ENCODE assay signal across 8 cellular contexts in the genomic region with DNA sequence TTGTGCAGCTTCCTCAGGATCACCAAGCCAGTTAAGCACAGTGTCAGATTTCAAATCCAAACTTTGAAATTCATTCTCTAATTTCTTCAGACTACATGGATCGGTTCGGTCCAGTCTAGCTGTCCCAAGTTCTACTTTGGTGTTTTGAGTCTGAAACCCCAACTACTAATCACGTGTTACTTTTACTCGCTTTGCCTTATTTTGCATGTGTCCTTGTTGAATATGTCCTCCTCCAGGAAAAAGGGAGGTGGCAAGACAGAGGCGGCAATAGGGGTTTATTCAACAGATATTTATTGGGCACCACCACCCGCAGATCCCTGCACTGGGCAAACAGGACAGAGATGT. TPM values are rescaled to one million over a fixed set of nuclear protein-coding genes. Genes with fewer than 3 reads are reported as not detected.
A peak's percentile ranks its signal among the peaks of the same experiment; 100 is the strongest.
DNase-seq lines count a peak whose midpoint lies in the region; ATAC-seq and TF ChIP-seq lines count a peak whose summit lies in the region.

No MANE protein-coding gene starts in this region.

- H3K4me2 ChIP-seq in OCI-LY7 (ENCODE audit: low read length) (peak overlapping the region; percentile 46; the same call in 1 of the 2 replicates), osteoblast (ENCODE audit: insufficient read depth, low read length) (peak overlapping the region; percentile 90)

- TF ChIP-seq CTCF in Caco-2 (IDR thresholded peaks at IDR 0.05; ENCODE audit: insufficient read depth in 1 of 2, low read depth in 1 of 2, low read length in 1 of 2, severe bottlenecking in 1 of 2, unreplicated experiment in 1 of 2), result no peak
- TF ChIP-seq CTCF in OCI-LY7 (conservative IDR thresholded peaks at IDR 0.05; ENCODE audit: low read length), result no peak
- no peak for TF ChIP-seq CTCF in endodermal cell (conservative IDR thresholded peaks at IDR 0.05)
- no peak for TF ChIP-seq CTCF in osteoblast (IDR thresholded peaks at IDR 0.05; ENCODE audit: extremely low read depth, low read depth, low read length)

- no peaks in the 10 kb centered on the region for H3K36me3 Mint-ChIP-seq in Caco-2 (ENCODE audit: insufficient read depth, unreplicated experiment)
- no peaks in the 10 kb centered on the region for H3K36me3 Mint-ChIP-seq in endodermal cell (ENCODE audit: low read depth)

- H3K36me3 ChIP-seq in Caco-2 (ENCODE audit: control insufficient read depth, insufficient read depth, low read length), result no peaks in the 10 kb centered on the region
- H3K36me3 ChIP-seq in OCI-LY7 (ENCODE audit: insufficient read depth, low read length), result no peaks in the 10 kb centered on the region
- no peaks in the 10 kb centered on the region for H3K36me3 ChIP-seq in endodermal cell (ENCODE audit: control insufficient read depth, insufficient read depth, low read length)
- no peaks in the 10 kb centered on the region for H3K36me3 ChIP-seq in osteoblast (ENCODE audit: insufficient read depth, low read length)

- H3K27me3 Mint-ChIP-seq in Caco-2 (ENCODE audit: insufficient read depth, unreplicated experiment) (no peaks in the 10 kb centered on the region), endodermal cell (ENCODE audit: insufficient read depth) (peaks cover 23% of the 10 kb centered on the region)

- peak overlapping the region; percentile 58 for H3K4me3 ChIP-seq in Caco-2 (ENCODE audit: low read depth, low read length)
- H3K4me3 ChIP-seq in OCI-LY7 (ENCODE audit: low read depth, low read length, poor library complexity, severe bottlenecking), result no peak overlapping the region
- peak overlapping the region; percentile 88 for H3K4me3 ChIP-seq in endodermal cell (ENCODE audit: low read length)
- H3K4me3 ChIP-seq in osteoblast (ENCODE audit: insufficient read depth, low read length), result peak overlapping the region; percentile 73

- intact Hi-C loops in Caco-2 (cut with micrococcal nuclease; ENCODE audit: unreplicated experiment), result no loop called here
- intact Hi-C loops in OCI-LY7 (cut with micrococcal nuclease; ENCODE audit: unreplicated experiment), result no loop called here

- H3K27me3 ChIP-seq in Caco-2 (replicated peaks; ENCODE audit: control insufficient read depth, insufficient read depth, low read length) (no peaks in the 10 kb centered on the region), endodermal cell (ENCODE audit: control insufficient read depth, insufficient read depth, low read length, poor library complexity, severe bottlenecking) (peaks cover 4% of the 10 kb centered on the region), osteoblast (ENCODE audit: insufficient read depth, low read length) (no peaks in the 10 kb centered on the region)

- H4K20me1 ChIP-seq in OCI-LY7 (ENCODE audit: insufficient read depth, low read length) (no peaks in the 10 kb centered on the region), osteoblast (ENCODE audit: insufficient read depth, low read length) (no peaks in the 10 kb centered on the region)

- H3K4me1 ChIP-seq in Caco-2 (peaks cover 4% of the 10 kb centered on the region; the same call in 1 of the 2 replicates), OCI-LY7 (ENCODE audit: insufficient read depth, low read length, poor library complexity, severe bottlenecking) (no peaks in the 10 kb centered on the region), endodermal cell (ENCODE audit: control insufficient read depth, insufficient read depth, low read length) (no peaks in the 10 kb centered on the region), osteoblast (ENCODE audit: insufficient read depth, low read length) (peaks cover 45% of the 10 kb centered on the region)

- H3K79me2 ChIP-seq in OCI-LY7 (ENCODE audit: insufficient read depth, low read depth, low read length) (no peaks in the 10 kb centered on the region), osteoblast (ENCODE audit: insufficient read depth, low read length) (no peaks in the 10 kb centered on the region)

- no peak for DNase-seq in Caco-2
- no peak for DNase-seq in OCI-LY7 (ENCODE audit: low spot score)
- no peak for DNase-seq in endodermal cell
- peak; percentile 83 for DNase-seq in osteoblast (ENCODE audit: insufficient read length, low spot score, missing footprints)
- DNase-seq in NCI-H187 (lab: John Stamatoyannopoulos, UW), result no peak
- no peak for DNase-seq in mucosa of gallbladder (ENCODE audit: low spot score)

- peaks cover 10% of the 10 kb centered on the region for H3K4me1 Mint-ChIP-seq in Caco-2 (ENCODE audit: low read depth, unreplicated experiment)
- H3K4me1 Mint-ChIP-seq in endodermal cell, result peaks cover 19% of the 10 kb centered on the region

- BruUV-seq in Caco-2 (replicated peaks; lab: Mats Ljungman, UMichigan), result no TSS peak
- BruUV-seq in OCI-LY7 (replicated peaks; lab: Mats Ljungman, UMichigan), result no TSS peak

- H3K9me3 ChIP-seq in Caco-2 (no peaks in the 10 kb centered on the region), OCI-LY7 (ENCODE audit: low read length) (0 out of 2 replicates have a peak, but pooled peaks cover 3% of the 10 kb centered on the region), endodermal cell (ENCODE audit: control insufficient read depth, low read length) (peaks cover 6% of the 10 kb centered on the region), osteoblast (ENCODE audit: low read depth, low read length) (no peaks in the 10 kb centered on the region)

- WGBS in endodermal cell (ENCODE audit: insufficient coverage in 1 of 2, insufficient read length in 1 of 2), 2 experiments, result 10 to 12% methylated on average over 6 of the region's 6 CpGs

- H2AFZ ChIP-seq in OCI-LY7 (ENCODE audit: low read length) (no peak overlapping the region), osteoblast (ENCODE audit: low read length) (peak overlapping the region; percentile 79)

- H3K27ac Mint-ChIP-seq in Caco-2 (ENCODE audit: unreplicated experiment) (peak overlapping the region; percentile 33), endodermal cell (no peak overlapping the region)

- H3K4me3 Mint-ChIP-seq in Caco-2 (ENCODE audit: unreplicated experiment) (peak overlapping the region; percentile 94), endodermal cell (peak overlapping the region; percentile 62)

- ATAC-seq in HG03139 (IDR thresholded peaks at IDR 0.05; ENCODE audit: unreplicated experiment) (no peak), HG02588 (IDR thresholded peaks at IDR 0.05; ENCODE audit: unreplicated experiment) (no peak)

- no peaks in the 10 kb centered on the region for H3K9me3 Mint-ChIP-seq in Caco-2 (ENCODE audit: unreplicated experiment)
- peaks cover 5% of the 10 kb centered on the region for H3K9me3 Mint-ChIP-seq in endodermal cell

- no peaks in the 10 kb centered on the region for H3K9me2 ChIP-seq in OCI-LY7 (ENCODE audit: insufficient read depth, low read length)

- H3K27ac ChIP-seq in OCI-LY7 (ENCODE audit: low read depth, low read length, poor library complexity, severe bottlenecking) (no peak overlapping the region), endodermal cell (ENCODE audit: low read depth, low read length) (no peak overlapping the region), osteoblast (ENCODE audit: low read depth, low read length) (peak overlapping the region; percentile 13)

- H3K9ac ChIP-seq in endodermal cell (ENCODE audit: extremely low read depth, low read length, poor library complexity, severe bottlenecking), result no peak overlapping the region

- POLR2A ChIA-PET in Caco-2 (lab: Charles Lee), result no interaction called here
- POLR2A ChIA-PET in OCI-LY7 (lab: Charles Lee), result interaction anchor here (0.6 kb wide), 1 partner anchor 1198 kb away, joined by 3 read pairs; no protein-coding TSS in a partner anchor

- CTCF ChIA-PET in Caco-2 (lab: Charles Lee) (interaction anchor here (0.7 to 2.7 kb wide), 3 partner anchors 36 to 295 kb away, joined by 4 to 9 read pairs (median 4); no protein-coding TSS in a partner anchor), OCI-LY7 (lab: Charles Lee; ENCODE audit: unreplicated experiment) (no interaction called here)

RNA-seq across cellular contexts. Expression of gene GXYLT2, which starts 0.5 kb away (rescaled TPM):
- total RNA-seq in Caco-2 (2022) (3.4 and 4.8 TPM in 2 replicates), OCI-LY7 (2022) (not detected in 2 replicates), endodermal cell (10 to 100 TPM in 1 of 2 donors, 1 to 10 TPM in 1; 7.0 to 14.3 TPM), osteoblast (75.1 and 77.4 TPM in 2 replicates), mucosa of gallbladder (12.1 TPM)
- not detected in 2 replicates for total RNA-seq in OCI-LY7 (2014; rRNA removed; shearing (Covaris generic))
- polyA plus RNA-seq in endodermal cell (2013, experiment 1 of 2), result 3.6 TPM
- polyA plus RNA-seq in endodermal cell (2013, experiment 2 of 2), result 3.3 TPM

RNA-seq across cellular contexts. Expression of gene SHQ1, which starts 39.1 kb away (rescaled TPM):
- total RNA-seq in Caco-2 (2022), result 18.8 and 20.2 TPM in 2 replicates
- total RNA-seq in OCI-LY7 (2014; rRNA removed; shearing (Covaris generic)), result 19.7 and 24.3 TPM in 2 replicates
- 34.9 and 35.5 TPM in 2 replicates for total RNA-seq in OCI-LY7 (2022)
- total RNA-seq in endodermal cell, result 10 to 100 TPM; 28.2 to 28.4 TPM
- 14.9 TPM for polyA plus RNA-seq in endodermal cell (2013, experiment 1 of 2)
- polyA plus RNA-seq in endodermal cell (2013, experiment 2 of 2), result 15.0 TPM
- 19.2 TPM in 2 replicates for total RNA-seq in osteoblast
- total RNA-seq in mucosa of gallbladder, result 18.8 TPM
